ENCODE assay signal across 8 cellular contexts in the genomic region with DNA sequence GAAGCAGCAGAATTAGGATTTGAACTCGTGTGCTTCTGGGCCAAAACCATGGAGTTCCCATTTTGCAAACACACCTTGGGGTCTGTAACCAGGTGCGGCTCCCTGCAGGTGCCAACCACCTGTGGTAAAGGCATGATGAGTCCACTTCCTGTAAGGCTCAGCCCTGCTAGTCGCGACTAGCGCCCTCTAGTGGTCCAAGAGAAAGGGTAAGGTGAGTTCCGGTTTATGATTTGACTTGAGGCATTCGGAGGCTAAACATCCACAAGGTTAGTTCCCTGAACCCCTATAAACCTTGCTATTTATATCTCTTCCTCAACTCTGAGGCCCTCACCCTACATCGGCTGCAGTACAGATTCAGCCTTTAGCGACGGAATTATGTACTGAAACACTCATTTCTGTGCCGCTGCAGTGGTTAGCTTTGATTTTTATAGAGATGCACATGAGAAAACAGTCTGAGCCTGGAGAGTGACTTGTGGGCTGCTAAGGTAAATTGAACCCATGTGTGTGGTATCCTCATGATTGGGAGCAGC.
DNase-seq lines count a peak whose midpoint lies in the region; ATAC-seq, FAIRE-seq and TF ChIP-seq lines count a peak whose summit lies in the region.

No MANE protein-coding gene starts in this region.

- in situ Hi-C loops in GM12878 (cut with MboI), result no loop called here

- TF ChIP-seq EP300 in GM12878 (IDR thresholded peaks at IDR 0.05; ENCODE audit: borderline replicate concordance in 1 of 2, control insufficient read depth in 1 of 2, low read depth in 2 of 2, low read length in 2 of 2), result no peak

- no peaks in the 10 kb centered on the region for H3K4me1 ChIP-seq in Karpas-422 (ENCODE audit: low read length)
- no peaks in the 10 kb centered on the region for H3K4me1 ChIP-seq in GM12878 (ENCODE audit: control insufficient read depth, insufficient read depth, low read length)

- no peak overlapping the region for H3K9ac ChIP-seq in Karpas-422 (ENCODE audit: low read length)
- H3K9ac ChIP-seq in GM12878 (ENCODE audit: control insufficient read depth, insufficient read depth, low read length), result no peak overlapping the region

- DNase-seq in GM12865 (ENCODE audit: low read depth), result peak; percentile 84
- DNase-seq in Karpas-422, result peak; percentile 87
- DNase-seq in T-cell, result peak; percentile 38 to 76 (median 64)
- DNase-seq in GM12878 (ENCODE audit: low read depth, low spot score), result peak; percentile 30
- DNase-seq in left colon, result peak; percentile 51 to 67
- peak; percentile 30 to 53 for DNase-seq in stimulated activated CD8-positive, alpha-beta memory T cell treated with anti-CD3 and anti-CD28 coated beads, Interleukin-15, amount 100 ng/mL, for 48 hours (ENCODE audit: low read depth in 2 of 2)
- DNase-seq in mesenteric fat pad (ENCODE audit: low spot score), result no peak

- BruUV-seq in GM12878 (replicated peaks; lab: Mats Ljungman, UMichigan), result no TSS peak

- H3K36me3 ChIP-seq in Karpas-422 (ENCODE audit: insufficient read depth, low read length), result no peaks in the 10 kb centered on the region
- no peaks in the 10 kb centered on the region for H3K36me3 ChIP-seq in GM12878 (ENCODE audit: control insufficient read depth in 2 of 2, insufficient read depth in 2 of 2, low read length in 1 of 2)

- H3K4me1 Mint-ChIP-seq in T-cell, result peaks cover 6 to 11% (median 8%) of the 10 kb centered on the region in 3 donors

- peak; percentile 94 for ATAC-seq in GM21825 (IDR thresholded peaks at IDR 0.05; ENCODE audit: unreplicated experiment)
- peak in 3 of 4 experiments; percentile 76 to 99 (median 95) for ATAC-seq in T-cell (replicated peaks in 1 of 4)
- peak; percentile 95 for ATAC-seq in GM12878
- peak; percentile 76 for ATAC-seq in left colon

- no peaks in the 10 kb centered on the region for H3K36me3 Mint-ChIP-seq in T-cell

- H3K27ac ChIP-seq in Karpas-422 (ENCODE audit: low read length), result no peak overlapping the region
- no peak overlapping the region for H3K27ac ChIP-seq in GM12878 (ENCODE audit: control insufficient read depth, insufficient read depth)

- CTCF ChIA-PET in T-cell (lab: Charles Lee) (interaction anchor here in 1 of 2 donors (2.0 kb wide), 1 partner anchor 416 kb away, joined by 5 read pairs; no protein-coding TSS in a partner anchor), GM12878 (lab: Yijun Ruan, JAX) (interaction anchor here (1.4 to 2.9 kb wide), 3 partner anchors 174 to 417 kb away, joined by 5 to 22 read pairs (median 17); a partner anchor contains a TSS)

- peak; percentile 77 for TF ChIP-seq CTCF in GM12865 (IDR thresholded peaks at IDR 0.05; ENCODE audit: insufficient read depth, low read depth, low read length, missing control alignments)
- peak; percentile 65 to 80 (median 79) for TF ChIP-seq CTCF in GM12878 (IDR thresholded peaks at IDR 0.05 in 2 of 3, conservative IDR thresholded peaks at IDR 0.05 in 1 of 3; ENCODE audit: control insufficient read depth in 2 of 3, extremely low read depth in 1 of 3, insufficient read depth in 1 of 3, low read depth in 3 of 3, low read length in 3 of 3)

- no peak overlapping the region for H3K4me3 ChIP-seq in GM12865 (ENCODE audit: low read depth, low read length)
- H3K4me3 ChIP-seq in Karpas-422 (ENCODE audit: low read length), result no peak overlapping the region
- no peak overlapping the region for H3K4me3 ChIP-seq in GM12878

- no peaks in the 10 kb centered on the region for H3K27me3 Mint-ChIP-seq in T-cell

- H2AFZ ChIP-seq in Karpas-422 (ENCODE audit: low read length) (no peak overlapping the region), GM12878 (ENCODE audit: control insufficient read depth, low read depth, low read length) (no peak overlapping the region)

- SMC1A ChIA-PET in GM12878 (lab: Charles Lee; ENCODE audit: uncharacterized antibody, unreplicated experiment), result interaction anchor here (0.6 to 1.2 kb wide), 2 partner anchors 90 to 736 kb away, joined by 3 read pairs; no protein-coding TSS in a partner anchor

- H4K20me1 ChIP-seq in Karpas-422 (ENCODE audit: insufficient read depth, low read depth, low read length) (no peaks in the 10 kb centered on the region), GM12878 (ENCODE audit: control insufficient read depth, insufficient read depth) (no peaks in the 10 kb centered on the region)

- H3K79me2 ChIP-seq in Karpas-422 (ENCODE audit: low read length), result no peaks in the 10 kb centered on the region
- no peaks in the 10 kb centered on the region for H3K79me2 ChIP-seq in GM12878 (ENCODE audit: control insufficient read depth, insufficient read depth, low read length)

- H3K9me2 ChIP-seq in Karpas-422 (replicated peaks; ENCODE audit: insufficient read depth, low read length), result no peaks in the 10 kb centered on the region

- TF ChIP-seq POLR2A in GM12878 (IDR thresholded peaks at IDR 0.05; ENCODE audit: low read depth, low read length), result no peak

- peak; percentile 82 for FAIRE-seq in GM12878 (lab: Jason Lieb, UNC)

- H3K4me2 ChIP-seq in Karpas-422 (ENCODE audit: low read depth, low read length, poor library complexity, severe bottlenecking) (no peak overlapping the region), GM12878 (ENCODE audit: control insufficient read depth, insufficient read depth) (no peak overlapping the region)

- no peaks in the 10 kb centered on the region for H3K9me3 Mint-ChIP-seq in T-cell

- RAD21 ChIA-PET in GM12878 (lab: Charles Lee; ENCODE audit: unreplicated experiment), result interaction anchor here (2.2 kb wide), 1 partner anchor 416 kb away, joined by 8 read pairs; no protein-coding TSS in a partner anchor

- H3K27me3 ChIP-seq in Karpas-422 (ENCODE audit: low read length) (no peaks in the 10 kb centered on the region), GM12878 (replicated peaks in 1 of 2; ENCODE audit: control insufficient read depth in 2 of 2, insufficient read depth in 2 of 2, low read length in 1 of 2) (no peaks in the 10 kb centered on the region)

- no peak overlapping the region for H3K4me3 Mint-ChIP-seq in T-cell

- POLR2A ChIA-PET in T-cell (lab: Charles Lee), result no interaction called here
- POLR2A ChIA-PET in GM12878 (lab: Charles Lee), result no interaction called here

- H3K9me3 ChIP-seq in Karpas-422 (ENCODE audit: low read length) (no peaks in the 10 kb centered on the region), GM12878 (replicated peaks; ENCODE audit: control insufficient read depth, insufficient read depth, low read length) (no peaks in the 10 kb centered on the region)

- TF ChIP-seq RAD21 in GM12878 (IDR thresholded peaks at IDR 0.05; ENCODE audit: insufficient read depth, low read depth, low read length), result peak; percentile 60

- WGBS in GM12878 (ENCODE audit: insufficient coverage, insufficient replicate concordance, low lambda C conversion rate, missing lambda C conversion rate), result 36% methylated on average over 11 of the region's 11 CpGs

- intact Hi-C loops in GM12878 (cut with micrococcal nuclease; ENCODE audit: unreplicated experiment), result loop anchor here (1.0 to 5.0 kb wide), 4 partner anchors 83 to 263 kb away; a partner anchor contains a TSS
- intact Hi-C loops in left colon (cut with DNase I, micrococcal nuclease), result no loop called here

- peak overlapping the region in 1 of 2 donors; percentile 15 for H3K27ac Mint-ChIP-seq in T-cell

TF ChIP-seq in GM12878, 131 proteins besides CTCF, POLR2A, EP300 and RAD21:
- peak; percentile 78 for TF ChIP-seq SMC3 (IDR thresholded peaks at IDR 0.05; ENCODE audit: borderline replicate concordance, low read length)
- TF ChIP-seq YY1 (IDR thresholded peaks at IDR 0.05; ENCODE audit: low read depth, low read length), result peak; percentile 41; the same call in 1 of the 2 replicates
- TF ChIP-seq RUNX3 (IDR thresholded peaks at IDR 0.05; ENCODE audit: low read length), result peak; percentile 62
- no peak for TF ChIP-seq CEBPB (IDR thresholded peaks at IDR 0.05; ENCODE audit: borderline replicate concordance in 1 of 2, low read depth in 2 of 2, low read length in 2 of 2)
- TF ChIP-seq TCF12 (IDR thresholded peaks at IDR 0.05; ENCODE audit: low read depth, low read length), result peak; percentile 71; the same call in 1 of the 2 replicates
- TF ChIP-seq POLR2AphosphoS2 (IDR thresholded peaks at IDR 0.05; ENCODE audit: low read depth, low read length), result no peak
- peak; percentile 50; the same call in 1 of the 2 replicates for TF ChIP-seq SPI1 (IDR thresholded peaks at IDR 0.05; ENCODE audit: borderline replicate concordance, insufficient read depth, low read depth, low read length)
- TF ChIP-seq, protein P1, sequence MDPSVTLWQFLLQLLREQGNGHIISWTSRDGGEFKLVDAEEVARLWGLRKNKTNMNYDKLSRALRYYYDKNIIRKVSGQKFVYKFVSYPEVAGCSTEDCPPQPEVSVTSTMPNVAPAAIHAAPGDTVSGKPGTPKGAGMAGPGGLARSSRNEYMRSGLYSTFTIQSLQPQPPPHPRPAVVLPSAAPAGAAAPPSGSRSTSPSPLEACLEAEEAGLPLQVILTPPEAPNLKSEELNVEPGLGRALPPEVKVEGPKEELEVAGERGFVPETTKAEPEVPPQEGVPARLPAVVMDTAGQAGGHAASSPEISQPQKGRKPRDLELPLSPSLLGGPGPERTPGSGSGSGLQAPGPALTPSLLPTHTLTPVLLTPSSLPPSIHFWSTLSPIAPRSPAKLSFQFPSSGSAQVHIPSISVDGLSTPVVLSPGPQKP (IDR thresholded peaks at IDR 0.05; ENCODE audit: low read depth, low read length), result 0 out of 2 replicates have a peak, but pooled peaks have one; percentile 31
- TF ChIP-seq SMARCA5 (IDR thresholded peaks at IDR 0.05), result no peak
- TF ChIP-seq BHLHE40 (IDR thresholded peaks at IDR 0.05; ENCODE audit: borderline replicate concordance in 1 of 2, low read depth in 2 of 2, low read length in 1 of 2), result peak in 1 of 2 experiments; percentile 12; a peak in 1 of 4 replicates
- 0 out of 2 replicates have a peak, but pooled peaks have one; percentile 32 for TF ChIP-seq TCF3 (IDR thresholded peaks at IDR 0.05; ENCODE audit: borderline replicate concordance, insufficient read depth, low read depth, low read length)
